Comparison of ENCODE assay signal across 8 cellular contexts in genomic region chr2:172462393-172463381, GRCh38. TPM values are rescaled to one million over a fixed set of nuclear protein-coding genes. Genes with fewer than 3 reads are reported as not detected.
A peak's percentile ranks its signal among the peaks of the same experiment; 100 is the strongest.
DNase-seq lines count a peak whose midpoint lies in the region; ATAC-seq lines count a peak whose summit lies in the region.

No MANE protein-coding gene starts in this region.

- intact Hi-C loops in posterior vena cava (cut with DNase I) = loop anchor here (2.0 to 5.0 kb wide), 2 partner anchors 290 kb away; no protein-coding TSS in a partner anchor

- ATAC-seq in GM18867 (IDR thresholded peaks at IDR 0.05; ENCODE audit: unreplicated experiment) = peak; percentile 59
- peak; percentile 66 for ATAC-seq in HG03432 (IDR thresholded peaks at IDR 0.05; ENCODE audit: unreplicated experiment)

- H3K9me3 ChIP-seq in MG63 = no peaks in the 10 kb centered on the region

- DNase-seq in UCSD-AML1 (lab: John Stamatoyannopoulos, UW; ENCODE audit: unreplicated experiment) = peak; percentile 48
- DNase-seq in kidney tubule cell (ENCODE audit: low spot score) = peak; percentile 88
- no peak for DNase-seq in COLO668 (lab: John Stamatoyannopoulos, UW; ENCODE audit: unreplicated experiment)
- DNase-seq in MG63 = no peak
- DNase-seq in DMS 273 (lab: John Stamatoyannopoulos, UW; ENCODE audit: unreplicated experiment) = no peak
- DNase-seq in posterior vena cava (ENCODE audit: low spot score) = no peak

- no peak overlapping the region for H3K4me3 ChIP-seq in MG63

- no peaks in the 10 kb centered on the region for H3K36me3 ChIP-seq in MG63

- no peaks in the 10 kb centered on the region for H3K27me3 ChIP-seq in MG63

RNA-seq across cellular contexts. Expression of gene ITGA6, which starts 35.3 kb away (rescaled TPM):
- 4.3 TPM in 2 replicates for total RNA-seq in MG63 (2014; rRNA removed; shearing (Covaris generic); ENCODE audit: low replicate concordance)
- total RNA-seq in posterior vena cava = 10 to 100 TPM; 38.0 to 47.1 TPM

Comparison
In these comparisons a context has a peak if more than half of its experiments do, and no peak if none do; other contexts are left out.
1. DNase-seq: peak in UCSD-AML1 (single experiment) and kidney tubule cell (single experiment); none in COLO668 (single experiment), MG63 (single experiment), DMS 273 (single experiment) and posterior vena cava (single experiment).